Comparison of ENCODE assay signal across 8 cellular contexts in the genomic region with DNA sequence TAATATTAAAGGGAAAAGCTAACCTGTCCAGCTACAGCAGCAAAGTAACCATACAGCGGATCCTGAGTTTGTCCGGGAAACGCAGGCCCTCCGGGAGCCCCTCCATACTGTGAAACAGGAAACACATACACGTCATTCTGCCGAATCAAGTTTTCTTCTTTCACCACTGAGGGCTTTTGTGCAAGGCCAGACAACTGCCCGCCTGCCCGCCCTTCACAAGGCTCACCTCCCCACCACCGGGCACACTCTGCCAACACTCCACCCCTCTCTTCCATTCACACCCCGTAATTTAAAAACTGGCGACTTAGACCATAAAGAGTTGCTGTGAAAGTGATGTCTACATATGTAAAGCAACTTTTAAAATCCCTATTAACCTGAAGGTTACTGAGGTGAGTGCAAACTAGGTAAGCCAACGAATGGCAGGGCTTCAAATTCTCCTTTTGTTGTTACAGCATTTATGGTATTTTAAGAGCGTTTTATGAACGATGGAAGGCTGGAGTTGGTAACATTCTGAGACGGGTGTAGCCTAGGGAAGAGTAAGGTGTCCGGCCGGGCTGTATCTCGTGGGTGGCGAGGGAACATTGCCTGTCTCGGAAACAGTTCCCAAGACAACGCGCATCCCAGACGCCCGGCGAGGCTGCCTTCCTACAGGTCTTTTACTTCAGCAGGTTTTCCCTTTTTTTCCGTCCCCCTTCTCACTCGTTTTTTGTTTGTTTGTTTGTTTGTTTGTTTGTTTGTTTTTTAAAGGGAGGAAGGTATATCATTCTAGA. TPM values are rescaled to one million over a fixed set of nuclear protein-coding genes. Genes with fewer than 3 reads are reported as not detected.
DNase-seq lines count a peak whose midpoint lies in the region.

No MANE protein-coding gene starts in this region.

- peaks cover 34% of the 10 kb centered on the region for H3K36me3 Mint-ChIP-seq in T-helper 2 cell treated with Interferon-gamma antibody and Interleukin-4, amounts not matched to agents 5 μg/mL and 100 μg/mL, for 36 hours (ENCODE audit: low read depth)

- H3K27me3 ChIP-seq in MG63 = no peaks in the 10 kb centered on the region

- peaks cover 47% of the 10 kb centered on the region for H3K4me1 Mint-ChIP-seq in T-helper 2 cell treated with Interferon-gamma antibody and Interleukin-4, amounts not matched to agents 5 μg/mL and 100 μg/mL, for 36 hours (ENCODE audit: low read depth)

- H3K4me3 ChIP-seq in MG63 = peak overlapping the region; percentile 79

- H3K27me3 Mint-ChIP-seq in T-helper 2 cell treated with Interferon-gamma antibody and Interleukin-4, amounts not matched to agents 5 μg/mL and 100 μg/mL, for 36 hours (ENCODE audit: low read depth) = no peaks in the 10 kb centered on the region

- no peaks in the 10 kb centered on the region for H3K9me3 ChIP-seq in MG63

- peak; percentile 72 for DNase-seq in DMS 273 (lab: John Stamatoyannopoulos, UW; ENCODE audit: unreplicated experiment)
- no peak for DNase-seq in DMS 273 treated with DMSO at 0.1 percent for 48 hours (lab: John Stamatoyannopoulos, UW)
- DNase-seq in HCEC 1CT = peak; percentile 36
- DNase-seq in MG63 = peak; percentile 38
- DNase-seq in T-helper 2 cell treated with Interferon-gamma antibody and Interleukin-4, amounts not matched to agents 5 μg/mL and 100 μg/mL, for 36 hours (ENCODE audit: low spot score) = peak; percentile 38
- peak; percentile 30 for DNase-seq in central memory CD4-positive, alpha-beta T cell
- DNase-seq in islet precursor cell = peak; percentile 72
- peak; percentile 51 for DNase-seq in smooth muscle cell of the brain vasculature (ENCODE audit: low read depth, low spot score)

- peak overlapping the region; percentile 96 for H3K4me3 Mint-ChIP-seq in T-helper 2 cell treated with Interferon-gamma antibody and Interleukin-4, amounts not matched to agents 5 μg/mL and 100 μg/mL, for 36 hours

- no peaks in the 10 kb centered on the region for H3K9me3 Mint-ChIP-seq in T-helper 2 cell treated with Interferon-gamma antibody and Interleukin-4, amounts not matched to agents 5 μg/mL and 100 μg/mL, for 36 hours

- H3K27ac Mint-ChIP-seq in T-helper 2 cell treated with Interferon-gamma antibody and Interleukin-4, amounts not matched to agents 5 μg/mL and 100 μg/mL, for 36 hours = peak overlapping the region; percentile 92

- peaks cover 25% of the 10 kb centered on the region for H3K36me3 ChIP-seq in MG63

RNA-seq across cellular contexts. Expression of a gene that starts 0.8 kb away (rescaled TPM):
- 84.4 and 102 TPM in 2 replicates for total RNA-seq in MG63 (2014; rRNA removed; shearing (Covaris generic); ENCODE audit: low replicate concordance)
